Comparison of ENCODE assay signal across 13 cellular contexts in genomic region chr18:24987933-24988840, GRCh38.
A peak's percentile ranks its signal among the peaks of the same experiment; 100 is the strongest.
DNase-seq lines count a peak whose midpoint lies in the region; ATAC-seq and TF ChIP-seq lines count a peak whose summit lies in the region.
"Had no signal": no experiment of that assay in that cellular context is flagged by ENCODE, and none has a peak within 500 bp of the region (broad histone marks: within the 10 kb centered on the region; RNA-seq: fewer than 3 reads in every experiment).

No MANE protein-coding gene starts in this region.

- H3K4me1 ChIP-seq in ectodermal cell (ENCODE audit: control insufficient read depth, insufficient read depth, low read length) (peaks cover 31% of the 10 kb centered on the region), skeletal muscle tissue (ENCODE audit: control insufficient read depth in 3 of 3, insufficient read depth in 3 of 3, low read length in 3 of 3) (peaks cover 35 to 49% (median 37%) of the 10 kb centered on the region in 3 donors), A673 (ENCODE audit: insufficient read depth, low read length, poor library complexity, severe bottlenecking) (no peaks in the 10 kb centered on the region), PC-9 (replicated peaks; ENCODE audit: insufficient read depth) (no peaks in the 10 kb centered on the region)
- no peaks in the 10 kb centered on the region for H3K4me1 ChIP-seq in naive thymus-derived CD4-positive, alpha-beta T cell (ENCODE audit: control insufficient read depth in 2 of 2, insufficient read depth in 2 of 2, low read length in 2 of 2)

- H3K9ac ChIP-seq in skeletal muscle tissue (ENCODE audit: low read depth in 1 of 3, low read length in 3 of 3): peak overlapping the region; percentile 76 to 85 (median 82)

- no peak overlapping the region for H3K4me2 ChIP-seq in PC-9

- H3K36me3 ChIP-seq in ectodermal cell (ENCODE audit: control insufficient read depth, insufficient read depth, low read length) (no peaks in the 10 kb centered on the region), skeletal muscle tissue (ENCODE audit: control insufficient read depth in 3 of 3, insufficient read depth in 3 of 3, low read length in 3 of 3) (no peaks in the 10 kb centered on the region), A673 (ENCODE audit: insufficient read depth, low read length, poor library complexity, severe bottlenecking) (no peaks in the 10 kb centered on the region), PC-9 (ENCODE audit: low read depth) (no peaks in the 10 kb centered on the region)
- H3K36me3 ChIP-seq in naive thymus-derived CD4-positive, alpha-beta T cell (ENCODE audit: control insufficient read depth in 2 of 3, insufficient read depth in 3 of 3, low read length in 3 of 3): no peaks in the 10 kb centered on the region

- H3K9me3 Mint-ChIP-seq in naive thymus-derived CD4-positive, alpha-beta T cell: peaks cover 0 to 9% (median 0%) of the 10 kb centered on the region in 11 donors

- peaks cover 0 to 3% (median 0%) of the 10 kb centered on the region in 7 donors for H3K4me1 Mint-ChIP-seq in naive thymus-derived CD4-positive, alpha-beta T cell
- H3K4me1 Mint-ChIP-seq: activated CD4-positive, alpha-beta memory T cell treated with anti-CD3 and anti-CD28 coated beads, Interleukin-2, amount 10 ng/mL, durations not matched to agents 7 days and 5 days had no signal

- H2AFZ ChIP-seq in PC-9: no peak overlapping the region

- H3K27ac Mint-ChIP-seq in naive thymus-derived CD4-positive, alpha-beta T cell: no peak overlapping the region
- H3K27ac Mint-ChIP-seq: activated CD4-positive, alpha-beta memory T cell treated with anti-CD3 and anti-CD28 coated beads, Interleukin-2, amount 10 ng/mL, durations not matched to agents 7 days and 5 days had no signal

- CTCF ChIA-PET in A673 (lab: Charles Lee) (no interaction called here), PC-9 (lab: Charles Lee) (no interaction called here)
- CTCF ChIA-PET in naive thymus-derived CD4-positive, alpha-beta T cell (lab: Charles Lee): no interaction called here

- no peak overlapping the region for H3K4me3 ChIP-seq in ectodermal cell (ENCODE audit: insufficient read depth, low read depth, low read length)
- H3K4me3 ChIP-seq in skeletal muscle tissue (ENCODE audit: low read length in 3 of 3): peak overlapping the region; percentile 61 to 82 (median 64)
- H3K4me3 ChIP-seq in A673 (ENCODE audit: low read depth, low read length, poor library complexity, severe bottlenecking): no peak overlapping the region
- H3K4me3 ChIP-seq in PC-9: no peak overlapping the region
- H3K4me3 ChIP-seq in naive thymus-derived CD4-positive, alpha-beta T cell (ENCODE audit: low read length): no peak overlapping the region

- no peak overlapping the region for H3K4me3 Mint-ChIP-seq in naive thymus-derived CD4-positive, alpha-beta T cell
- H3K4me3 Mint-ChIP-seq: activated CD4-positive, alpha-beta memory T cell treated with anti-CD3 and anti-CD28 coated beads, Interleukin-2, amount 10 ng/mL, durations not matched to agents 7 days and 5 days had no signal

- no peaks in the 10 kb centered on the region for H3K79me2 ChIP-seq in PC-9 (ENCODE audit: low read depth)

- DNase-seq in LHCN-M2 (ENCODE audit: low read depth): peak; percentile 77
- DNase-seq in iPS-NIHi11 (ENCODE audit: low spot score): peak; percentile 17
- no peak for DNase-seq in A673 (ENCODE audit: low spot score)
- DNase-seq in PC-9: no peak
- no peak for DNase-seq in naive thymus-derived CD4-positive, alpha-beta T cell
- DNase-seq: activated CD4-positive, alpha-beta memory T cell treated with anti-CD3 and anti-CD28 coated beads, Interleukin-2, amount 10 ng/mL, durations not matched to agents 7 days and 5 days; DMS153; NCI-H1417 treated with DMSO at 0.1 percent for 48 hours; occipital lobe; PC-3 had no signal

- 91 to 93% methylated on average over 7 to 8 of the region's 8 CpGs for WGBS in ectodermal cell, 2 experiments

- POLR2A ChIA-PET in A673 (lab: Charles Lee; ENCODE audit: low non-redundant PET) (no interaction called here), PC-9 (lab: Charles Lee; ENCODE audit: unreplicated experiment) (no interaction called here)
- POLR2A ChIA-PET in naive thymus-derived CD4-positive, alpha-beta T cell (lab: Charles Lee): no interaction called here

- H3K27me3 ChIP-seq in ectodermal cell (ENCODE audit: control insufficient read depth, insufficient read depth, low read length, poor library complexity, severe bottlenecking) (no peaks in the 10 kb centered on the region), skeletal muscle tissue (ENCODE audit: control insufficient read depth in 3 of 3, insufficient read depth in 3 of 3, low read length in 3 of 3) (no peaks in the 10 kb centered on the region), A673 (replicated peaks; ENCODE audit: insufficient read depth, low read depth, low read length, poor library complexity) (peaks cover 15% of the 10 kb centered on the region), PC-9 (ENCODE audit: insufficient read depth, low read depth) (peaks cover 3% of the 10 kb centered on the region; the same call in 1 of the 2 replicates)
- no peaks in the 10 kb centered on the region for H3K27me3 ChIP-seq in naive thymus-derived CD4-positive, alpha-beta T cell (ENCODE audit: control insufficient read depth in 2 of 2, insufficient read depth in 2 of 2, low read length in 2 of 2)

- H3K27ac ChIP-seq in ectodermal cell (ENCODE audit: insufficient read depth, low read depth, low read length, poor library complexity, severe bottlenecking) (peak overlapping the region; percentile 51), skeletal muscle tissue (ENCODE audit: low read depth, low read length) (peak overlapping the region; percentile 92), A673 (ENCODE audit: low read depth, low read length, poor library complexity, severe bottlenecking) (no peak overlapping the region), PC-9 (no peak overlapping the region)
- H3K27ac ChIP-seq in naive thymus-derived CD4-positive, alpha-beta T cell (ENCODE audit: low read depth, low read length): no peak overlapping the region

- no peaks in the 10 kb centered on the region for H4K20me1 ChIP-seq in PC-9 (ENCODE audit: insufficient read depth)

- no peaks in the 10 kb centered on the region for H3K9me3 ChIP-seq in ectodermal cell (ENCODE audit: control insufficient read depth, low read length)
- no peaks in the 10 kb centered on the region for H3K9me3 ChIP-seq in skeletal muscle tissue (ENCODE audit: control insufficient read depth in 3 of 3, low read length in 3 of 3)
- H3K9me3 ChIP-seq in A673 (ENCODE audit: low read depth, low read length, poor library complexity, severe bottlenecking): no peaks in the 10 kb centered on the region
- H3K9me3 ChIP-seq in PC-9 (ENCODE audit: insufficient read depth, low read depth): no peaks in the 10 kb centered on the region
- H3K9me3 ChIP-seq in naive thymus-derived CD4-positive, alpha-beta T cell (ENCODE audit: control insufficient read depth in 2 of 3, low read length in 3 of 3): no peaks in the 10 kb centered on the region

- no peaks in the 10 kb centered on the region for H3K36me3 Mint-ChIP-seq in naive thymus-derived CD4-positive, alpha-beta T cell

- no peak for TF ChIP-seq CTCF in A673 (conservative IDR thresholded peaks at IDR 0.05; ENCODE audit: low read depth, low read length)
- TF ChIP-seq CTCF in PC-9 (conservative IDR thresholded peaks at IDR 0.05): no peak

- ATAC-seq in naive thymus-derived CD4-positive, alpha-beta T cell: no peak
- no peak for ATAC-seq in HG03135 (IDR thresholded peaks at IDR 0.05; ENCODE audit: unreplicated experiment)
- ATAC-seq: PC-3 had no signal

- no TSS peak for BruUV-seq in A673 (replicated peaks; lab: Mats Ljungman, UMichigan)
- no TSS peak for BruUV-seq in PC-9 (replicated peaks; lab: Mats Ljungman, UMichigan)

- no peaks in the 10 kb centered on the region for H3K9me2 ChIP-seq in PC-9 (ENCODE audit: insufficient read depth)

- H3K27me3 Mint-ChIP-seq in naive thymus-derived CD4-positive, alpha-beta T cell: peaks cover 0 to 17% (median 6%) of the 10 kb centered on the region in 5 donors
- H3K27me3 Mint-ChIP-seq: activated CD4-positive, alpha-beta memory T cell treated with anti-CD3 and anti-CD28 coated beads, Interleukin-2, amount 10 ng/mL, durations not matched to agents 7 days and 5 days had no signal

- no peaks in the 10 kb centered on the region for H3F3A ChIP-seq in PC-9 (ENCODE audit: insufficient read depth, low read depth)

- intact Hi-C loops in A673 (cut with micrococcal nuclease; ENCODE audit: unreplicated experiment) (no loop called here), PC-9 (cut with micrococcal nuclease; ENCODE audit: unreplicated experiment) (no loop called here)
- intact Hi-C loops in naive thymus-derived CD4-positive, alpha-beta T cell (cut with micrococcal nuclease): no loop called here

Comparison
In these comparisons a context has a peak if more than half of its experiments do, and no peak if none do; other contexts are left out.
1. DNase-seq: peak in LHCN-M2 (single experiment) and iPS-NIHi11 (single experiment); none in A673 (single experiment), PC-9 (0 of 2) and naive thymus-derived CD4-positive, alpha-beta T cell (0 of 9).
2. H3K27ac ChIP-seq: peak in ectodermal cell (single experiment) and skeletal muscle tissue (single experiment); none in A673 (single experiment), PC-9 (single experiment) and naive thymus-derived CD4-positive, alpha-beta T cell (single experiment).
3. H3K4me3 ChIP-seq: peak in skeletal muscle tissue (3 of 3); none in ectodermal cell (single experiment), A673 (single experiment), PC-9 (single experiment) and naive thymus-derived CD4-positive, alpha-beta T cell (single experiment).